Comparison of ENCODE assay signal across 1 cellular context in genomic region chr20:49385471-49385870, GRCh38.
TF ChIP-seq lines count a peak whose summit lies in the region.

No MANE protein-coding gene starts in this region.

TF ChIP-seq in HepG2, 621 proteins besides CTCF, POLR2A, EP300 and RAD21 (continued from another document and continues in another):
- TF ChIP-seq RNF219 (CRISPR knock-in tag; IDR thresholded peaks at IDR 0.05) (no peak), THAP11 (CRISPR knock-in tag; IDR thresholded peaks at IDR 0.05) (peak; percentile 98), MXI1 (IDR thresholded peaks at IDR 0.05; ENCODE audit: borderline replicate concordance, low read depth, low read length) (no peak), MNT (IDR thresholded peaks at IDR 0.05) (no peak), MBD4 (IDR thresholded peaks at IDR 0.05; ENCODE audit: borderline replicate concordance, low read length) (no peak), NFYB (CRISPR knock-in tag; IDR thresholded peaks at IDR 0.05) (peak; percentile 79), ZNF143 (CRISPR knock-in tag; IDR thresholded peaks at IDR 0.05) (peak; percentile 94), THAP8 (CRISPR knock-in tag; IDR thresholded peaks at IDR 0.05; ENCODE audit: borderline replicate concordance) (no peak), HCFC1 (IDR thresholded peaks at IDR 0.05; ENCODE audit: low read depth, low read length) (peak; percentile 69), ATF3 (CRISPR knock-in tag; IDR thresholded peaks at IDR 0.05) (no peak), YEATS2 (CRISPR knock-in tag; IDR thresholded peaks at IDR 0.05; ENCODE audit: borderline replicate concordance) (no peak), FOXP1 (IDR thresholded peaks at IDR 0.05) (no peak), FOXP1 (CRISPR knock-in tag; IDR thresholded peaks at IDR 0.05) (no peak), BRD4 (CRISPR knock-in tag; IDR thresholded peaks at IDR 0.05) (no peak), ZNF280D (CRISPR knock-in tag; IDR thresholded peaks at IDR 0.05) (no peak), FLYWCH1 (CRISPR knock-in tag; IDR thresholded peaks at IDR 0.05) (no peak), MED13 (CRISPR knock-in tag; IDR thresholded peaks at IDR 0.05) (no peak), ZUFSP (CRISPR knock-in tag; IDR thresholded peaks at IDR 0.05; ENCODE audit: borderline replicate concordance) (0 out of 2 replicates have a peak, but pooled peaks have one; percentile 45), TFDP2 (CRISPR knock-in tag; IDR thresholded peaks at IDR 0.05) (no peak), GABPB1 (CRISPR knock-in tag; IDR thresholded peaks at IDR 0.05) (peak; percentile 19; the same call in 1 of the 2 replicates), ATM (IDR thresholded peaks at IDR 0.05; ENCODE audit: borderline replicate concordance) (no peak), ZNF292 (CRISPR knock-in tag; IDR thresholded peaks at IDR 0.05; ENCODE audit: borderline replicate concordance, low read depth) (no peak), CAMTA2 (CRISPR knock-in tag; IDR thresholded peaks at IDR 0.05; ENCODE audit: borderline replicate concordance) (no peak), ZNF33A (CRISPR knock-in tag; IDR thresholded peaks at IDR 0.05; ENCODE audit: borderline replicate concordance) (no peak), HDAC1 (CRISPR knock-in tag; IDR thresholded peaks at IDR 0.05) (no peak), USF2 (IDR thresholded peaks at IDR 0.05; ENCODE audit: low read depth, low read length) (peak; percentile 87), USF2 (CRISPR knock-in tag; IDR thresholded peaks at IDR 0.05; ENCODE audit: borderline replicate concordance) (peak; percentile 94; the same call in 1 of the 2 replicates), NFYC (CRISPR knock-in tag; IDR thresholded peaks at IDR 0.05) (peak; percentile 91), ZFYVE20 (CRISPR knock-in tag; IDR thresholded peaks at IDR 0.05; ENCODE audit: borderline replicate concordance, low read depth) (no peak), ZNF563 (CRISPR knock-in tag; IDR thresholded peaks at IDR 0.05) (no peak), HBP1 (CRISPR knock-in tag; IDR thresholded peaks at IDR 0.05; ENCODE audit: low read depth) (no peak), BORCS8-MEF2B (CRISPR knock-in tag; IDR thresholded peaks at IDR 0.05) (0 out of 2 replicates have a peak, but pooled peaks have one; percentile 33), ZNF678 (CRISPR knock-in tag; IDR thresholded peaks at IDR 0.05) (no peak), TEAD2 (CRISPR knock-in tag; IDR thresholded peaks at IDR 0.05) (no peak), MAFG (CRISPR knock-in tag; IDR thresholded peaks at IDR 0.05) (no peak), ZNF383 (CRISPR knock-in tag; IDR thresholded peaks at IDR 0.05; ENCODE audit: borderline replicate concordance) (no peak), CCAR2 (optimal IDR thresholded peaks at IDR 0.05; ENCODE audit: low read depth, low read length) (no peak), MAFF (IDR thresholded peaks at IDR 0.05; ENCODE audit: low read depth, low read length) (no peak), ZNF431 (CRISPR knock-in tag; IDR thresholded peaks at IDR 0.05; ENCODE audit: borderline replicate concordance, low read depth) (no peak), SUZ12 (IDR thresholded peaks at IDR 0.05; ENCODE audit: low read depth, low read length) (peak; percentile 49; the same call in 1 of the 2 replicates), KAT2B (IDR thresholded peaks at IDR 0.05; ENCODE audit: borderline replicate concordance, low read depth, low read length) (no peak), ZNF841 (CRISPR knock-in tag; IDR thresholded peaks at IDR 0.05; ENCODE audit: borderline replicate concordance) (no peak), ZNF503 (CRISPR knock-in tag; IDR thresholded peaks at IDR 0.05) (no peak)
